1 cellular context compared by ENCODE assay signal in genomic region chr9:133609311-133610098, GRCh38.
TF ChIP-seq lines count a peak whose summit lies in the region.

Gene FAM163B, minus strand, starts transcription at chr9:133609389. Its CDS starts 29,166 bp downstream, at chr9:133580223.

TF ChIP-seq in HepG2, 621 proteins besides CTCF, POLR2A, EP300 and RAD21 (continued from another document and continues in another):
- TF ChIP-seq CEBPZ (IDR thresholded peaks at IDR 0.05; ENCODE audit: low read length) = no peak
- TF ChIP-seq SRF (IDR thresholded peaks at IDR 0.05; ENCODE audit: low read depth, low read length) = no peak
- no peak for TF ChIP-seq ZNF781 (CRISPR knock-in tag; IDR thresholded peaks at IDR 0.05; ENCODE audit: borderline replicate concordance, not compliant biosample characterization)
- TF ChIP-seq POLR2G (IDR thresholded peaks at IDR 0.05; ENCODE audit: low read depth, low read length) = no peak
- no peak for TF ChIP-seq FOXK1 (CRISPR knock-in tag; IDR thresholded peaks at IDR 0.05; ENCODE audit: borderline replicate concordance, low read depth)
- TF ChIP-seq ZFP62 (CRISPR knock-in tag; IDR thresholded peaks at IDR 0.05) = no peak
- no peak for TF ChIP-seq RFXANK (CRISPR knock-in tag; IDR thresholded peaks at IDR 0.05)
- no peak for TF ChIP-seq STAG1 (CRISPR knock-in tag; IDR thresholded peaks at IDR 0.05)
- TF ChIP-seq ZNF230 (CRISPR knock-in tag; IDR thresholded peaks at IDR 0.05) = 0 out of 2 replicates have a peak, but pooled peaks have one; percentile 41
- TF ChIP-seq RFXAP (CRISPR knock-in tag; IDR thresholded peaks at IDR 0.05; ENCODE audit: borderline replicate concordance) = no peak
- no peak for TF ChIP-seq ZNF225 (CRISPR knock-in tag; IDR thresholded peaks at IDR 0.05)
- TF ChIP-seq ZNF503 (CRISPR knock-in tag; IDR thresholded peaks at IDR 0.05) = no peak
- TF ChIP-seq, protein P1, sequence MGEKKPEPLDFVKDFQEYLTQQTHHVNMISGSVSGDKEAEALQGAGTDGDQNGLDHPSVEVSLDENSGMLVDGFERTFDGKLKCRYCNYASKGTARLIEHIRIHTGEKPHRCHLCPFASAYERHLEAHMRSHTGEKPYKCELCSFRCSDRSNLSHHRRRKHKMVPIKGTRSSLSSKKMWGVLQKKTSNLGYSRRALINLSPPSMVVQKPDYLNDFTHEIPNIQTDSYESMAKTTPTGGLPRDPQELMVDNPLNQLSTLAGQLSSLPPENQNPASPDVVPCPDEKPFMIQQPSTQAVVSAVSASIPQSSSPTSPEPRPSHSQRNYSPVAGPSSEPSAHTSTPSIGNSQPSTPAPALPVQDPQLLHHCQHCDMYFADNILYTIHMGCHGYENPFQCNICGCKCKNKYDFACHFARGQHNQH (CRISPR knock-in tag; IDR thresholded peaks at IDR 0.05) = no peak
- TF ChIP-seq PHF20 (CRISPR knock-in tag; IDR thresholded peaks at IDR 0.05) = no peak
- TF ChIP-seq ZNF552 (CRISPR knock-in tag; IDR thresholded peaks at IDR 0.05; ENCODE audit: borderline replicate concordance) = no peak
- TF ChIP-seq SP140L (CRISPR knock-in tag; IDR thresholded peaks at IDR 0.05; ENCODE audit: borderline replicate concordance) = no peak
- TF ChIP-seq, protein P2, sequence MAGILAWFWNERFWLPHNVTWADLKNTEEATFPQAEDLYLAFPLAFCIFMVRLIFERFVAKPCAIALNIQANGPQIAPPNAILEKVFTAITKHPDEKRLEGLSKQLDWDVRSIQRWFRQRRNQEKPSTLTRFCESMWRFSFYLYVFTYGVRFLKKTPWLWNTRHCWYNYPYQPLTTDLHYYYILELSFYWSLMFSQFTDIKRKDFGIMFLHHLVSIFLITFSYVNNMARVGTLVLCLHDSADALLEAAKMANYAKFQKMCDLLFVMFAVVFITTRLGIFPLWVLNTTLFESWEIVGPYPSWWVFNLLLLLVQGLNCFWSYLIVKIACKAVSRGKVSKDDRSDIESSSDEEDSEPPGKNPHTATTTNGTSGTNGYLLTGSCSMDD (CRISPR knock-in tag; IDR thresholded peaks at IDR 0.05) = no peak
- TF ChIP-seq RORA (CRISPR knock-in tag; IDR thresholded peaks at IDR 0.05) = no peak
- no peak for TF ChIP-seq MEIS1 (CRISPR knock-in tag; IDR thresholded peaks at IDR 0.05; ENCODE audit: borderline replicate concordance)
- TF ChIP-seq SPEN (CRISPR knock-in tag; IDR thresholded peaks at IDR 0.05; ENCODE audit: low read depth) = peak; percentile 41; the same call in 1 of the 2 replicates
- TF ChIP-seq NPAS2 (CRISPR knock-in tag; IDR thresholded peaks at IDR 0.05; ENCODE audit: borderline replicate concordance) = no peak
- no peak for TF ChIP-seq ZNF775 (CRISPR knock-in tag; IDR thresholded peaks at IDR 0.05; ENCODE audit: borderline replicate concordance)
- TF ChIP-seq ZNF292 (CRISPR knock-in tag; IDR thresholded peaks at IDR 0.05; ENCODE audit: borderline replicate concordance, low read depth) = no peak
- no peak for TF ChIP-seq ZNF30 (CRISPR knock-in tag; IDR thresholded peaks at IDR 0.05)
- no peak for TF ChIP-seq ZBTB38 (CRISPR knock-in tag; IDR thresholded peaks at IDR 0.05)
- no peak for TF ChIP-seq ZNF879 (CRISPR knock-in tag; IDR thresholded peaks at IDR 0.05)
- no peak for TF ChIP-seq HOXA7 (CRISPR knock-in tag; IDR thresholded peaks at IDR 0.05)
- no peak for TF ChIP-seq ZSCAN25 (CRISPR knock-in tag; IDR thresholded peaks at IDR 0.05)
- TF ChIP-seq ONECUT2 (CRISPR knock-in tag; IDR thresholded peaks at IDR 0.05) = no peak
- no peak for TF ChIP-seq NFKBIZ (CRISPR knock-in tag; IDR thresholded peaks at IDR 0.05)
- TF ChIP-seq JUND (CRISPR knock-in tag; IDR thresholded peaks at IDR 0.05) = no peak
- TF ChIP-seq, protein P3, sequence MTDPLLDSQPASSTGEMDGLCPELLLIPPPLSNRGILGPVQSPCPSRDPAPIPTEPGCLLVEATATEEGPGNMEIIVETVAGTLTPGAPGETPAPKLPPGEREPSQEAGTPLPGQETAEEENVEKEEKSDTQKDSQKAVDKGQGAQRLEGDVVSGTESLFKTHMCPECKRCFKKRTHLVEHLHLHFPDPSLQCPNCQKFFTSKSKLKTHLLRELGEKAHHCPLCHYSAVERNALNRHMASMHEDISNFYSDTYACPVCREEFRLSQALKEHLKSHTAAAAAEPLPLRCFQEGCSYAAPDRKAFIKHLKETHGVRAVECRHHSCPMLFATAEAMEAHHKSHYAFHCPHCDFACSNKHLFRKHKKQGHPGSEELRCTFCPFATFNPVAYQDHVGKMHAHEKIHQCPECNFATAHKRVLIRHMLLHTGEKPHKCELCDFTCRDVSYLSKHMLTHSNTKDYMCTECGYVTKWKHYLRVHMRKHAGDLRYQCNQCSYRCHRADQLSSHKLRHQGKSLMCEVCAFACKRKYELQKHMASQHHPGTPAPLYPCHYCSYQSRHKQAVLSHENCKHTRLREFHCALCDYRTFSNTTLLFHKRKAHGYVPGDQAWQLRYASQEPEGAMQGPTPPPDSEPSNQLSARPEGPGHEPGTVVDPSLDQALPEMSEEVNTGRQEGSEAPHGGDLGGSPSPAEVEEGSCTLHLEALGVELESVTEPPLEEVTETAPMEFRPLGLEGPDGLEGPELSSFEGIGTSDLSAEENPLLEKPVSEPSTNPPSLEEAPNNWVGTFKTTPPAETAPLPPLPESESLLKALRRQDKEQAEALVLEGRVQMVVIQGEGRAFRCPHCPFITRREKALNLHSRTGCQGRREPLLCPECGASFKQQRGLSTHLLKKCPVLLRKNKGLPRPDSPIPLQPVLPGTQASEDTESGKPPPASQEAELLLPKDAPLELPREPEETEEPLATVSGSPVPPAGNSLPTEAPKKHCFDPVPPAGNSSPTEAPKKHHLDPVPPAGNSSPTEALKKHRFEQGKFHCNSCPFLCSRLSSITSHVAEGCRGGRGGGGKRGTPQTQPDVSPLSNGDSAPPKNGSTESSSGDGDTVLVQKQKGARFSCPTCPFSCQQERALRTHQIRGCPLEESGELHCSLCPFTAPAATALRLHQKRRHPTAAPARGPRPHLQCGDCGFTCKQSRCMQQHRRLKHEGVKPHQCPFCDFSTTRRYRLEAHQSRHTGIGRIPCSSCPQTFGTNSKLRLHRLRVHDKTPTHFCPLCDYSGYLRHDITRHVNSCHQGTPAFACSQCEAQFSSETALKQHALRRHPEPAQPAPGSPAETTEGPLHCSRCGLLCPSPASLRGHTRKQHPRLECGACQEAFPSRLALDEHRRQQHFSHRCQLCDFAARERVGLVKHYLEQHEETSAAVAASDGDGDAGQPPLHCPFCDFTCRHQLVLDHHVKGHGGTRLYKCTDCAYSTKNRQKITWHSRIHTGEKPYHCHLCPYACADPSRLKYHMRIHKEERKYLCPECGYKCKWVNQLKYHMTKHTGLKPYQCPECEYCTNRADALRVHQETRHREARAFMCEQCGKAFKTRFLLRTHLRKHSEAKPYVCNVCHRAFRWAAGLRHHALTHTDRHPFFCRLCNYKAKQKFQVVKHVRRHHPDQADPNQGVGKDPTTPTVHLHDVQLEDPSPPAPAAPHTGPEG (CRISPR knock-in tag; IDR thresholded peaks at IDR 0.05) = 0 out of 2 replicates have a peak, but pooled peaks have one; percentile 75
- TF ChIP-seq NCOA2 (CRISPR knock-in tag; IDR thresholded peaks at IDR 0.05) = no peak
- no peak for TF ChIP-seq IRF2 (CRISPR knock-in tag; IDR thresholded peaks at IDR 0.05)
- TF ChIP-seq TEAD3 (CRISPR knock-in tag; optimal IDR thresholded peaks at IDR 0.05; ENCODE audit: borderline replicate concordance) = no peak
- TF ChIP-seq ZNF383 (CRISPR knock-in tag; IDR thresholded peaks at IDR 0.05; ENCODE audit: borderline replicate concordance) = no peak
- no peak for TF ChIP-seq TEAD2 (CRISPR knock-in tag; IDR thresholded peaks at IDR 0.05)
- no peak for TF ChIP-seq BRD4 (CRISPR knock-in tag; IDR thresholded peaks at IDR 0.05)
- TF ChIP-seq, protein P4, sequence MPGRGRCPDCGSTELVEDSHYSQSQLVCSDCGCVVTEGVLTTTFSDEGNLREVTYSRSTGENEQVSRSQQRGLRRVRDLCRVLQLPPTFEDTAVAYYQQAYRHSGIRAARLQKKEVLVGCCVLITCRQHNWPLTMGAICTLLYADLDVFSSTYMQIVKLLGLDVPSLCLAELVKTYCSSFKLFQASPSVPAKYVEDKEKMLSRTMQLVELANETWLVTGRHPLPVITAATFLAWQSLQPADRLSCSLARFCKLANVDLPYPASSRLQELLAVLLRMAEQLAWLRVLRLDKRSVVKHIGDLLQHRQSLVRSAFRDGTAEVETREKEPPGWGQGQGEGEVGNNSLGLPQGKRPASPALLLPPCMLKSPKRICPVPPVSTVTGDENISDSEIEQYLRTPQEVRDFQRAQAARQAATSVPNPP (CRISPR knock-in tag; IDR thresholded peaks at IDR 0.05) = no peak
- TF ChIP-seq EZH2 (conservative IDR thresholded peaks at IDR 0.05; ENCODE audit: low read depth, low read length) = no peak
- TF ChIP-seq ZNF780A (CRISPR knock-in tag; IDR thresholded peaks at IDR 0.05) = no peak
- no peak for TF ChIP-seq SMAD1 (CRISPR knock-in tag; IDR thresholded peaks at IDR 0.05; ENCODE audit: borderline replicate concordance, low read depth)
- TF ChIP-seq, protein P5, sequence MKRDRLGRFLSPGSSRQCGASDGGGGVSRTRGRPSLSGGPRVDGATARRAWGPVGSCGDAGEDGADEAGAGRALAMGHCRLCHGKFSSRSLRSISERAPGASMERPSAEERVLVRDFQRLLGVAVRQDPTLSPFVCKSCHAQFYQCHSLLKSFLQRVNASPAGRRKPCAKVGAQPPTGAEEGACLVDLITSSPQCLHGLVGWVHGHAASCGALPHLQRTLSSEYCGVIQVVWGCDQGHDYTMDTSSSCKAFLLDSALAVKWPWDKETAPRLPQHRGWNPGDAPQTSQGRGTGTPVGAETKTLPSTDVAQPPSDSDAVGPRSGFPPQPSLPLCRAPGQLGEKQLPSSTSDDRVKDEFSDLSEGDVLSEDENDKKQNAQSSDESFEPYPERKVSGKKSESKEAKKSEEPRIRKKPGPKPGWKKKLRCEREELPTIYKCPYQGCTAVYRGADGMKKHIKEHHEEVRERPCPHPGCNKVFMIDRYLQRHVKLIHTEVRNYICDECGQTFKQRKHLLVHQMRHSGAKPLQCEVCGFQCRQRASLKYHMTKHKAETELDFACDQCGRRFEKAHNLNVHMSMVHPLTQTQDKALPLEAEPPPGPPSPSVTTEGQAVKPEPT (CRISPR knock-in tag; IDR thresholded peaks at IDR 0.05; ENCODE audit: low read depth) = 0 out of 2 replicates have a peak, but pooled peaks have one; percentile 32
- TF ChIP-seq ZBTB39 (CRISPR knock-in tag; IDR thresholded peaks at IDR 0.05) = no peak
- peak; percentile 94 for TF ChIP-seq MIER2 (CRISPR knock-in tag; IDR thresholded peaks at IDR 0.05)
- no peak for TF ChIP-seq ZSCAN30 (CRISPR knock-in tag; IDR thresholded peaks at IDR 0.05)
- no peak for TF ChIP-seq ARID2 (CRISPR knock-in tag; IDR thresholded peaks at IDR 0.05; ENCODE audit: borderline replicate concordance)
- no peak for TF ChIP-seq ZNF317 (CRISPR knock-in tag; IDR thresholded peaks at IDR 0.05)
- no peak for TF ChIP-seq REPIN1 (CRISPR knock-in tag; IDR thresholded peaks at IDR 0.05; ENCODE audit: borderline replicate concordance, low read depth)
- no peak for TF ChIP-seq RFX1 (IDR thresholded peaks at IDR 0.05)
- TF ChIP-seq MXI1 (IDR thresholded peaks at IDR 0.05; ENCODE audit: borderline replicate concordance, low read depth, low read length) = no peak; the same call in 2 of the 3 replicates
- 0 out of 2 replicates have a peak, but pooled peaks have one; percentile 47 for TF ChIP-seq ZNF451 (CRISPR knock-in tag; IDR thresholded peaks at IDR 0.05)
- TF ChIP-seq ZFP41 (CRISPR knock-in tag; IDR thresholded peaks at IDR 0.05; ENCODE audit: borderline replicate concordance) = no peak
- TF ChIP-seq ISL2 (CRISPR knock-in tag; IDR thresholded peaks at IDR 0.05) = peak; percentile 46; the same call in 1 of the 2 replicates
- TF ChIP-seq ZNF615 (CRISPR knock-in tag; IDR thresholded peaks at IDR 0.05; ENCODE audit: borderline replicate concordance) = no peak
